In the genomic region with DNA sequence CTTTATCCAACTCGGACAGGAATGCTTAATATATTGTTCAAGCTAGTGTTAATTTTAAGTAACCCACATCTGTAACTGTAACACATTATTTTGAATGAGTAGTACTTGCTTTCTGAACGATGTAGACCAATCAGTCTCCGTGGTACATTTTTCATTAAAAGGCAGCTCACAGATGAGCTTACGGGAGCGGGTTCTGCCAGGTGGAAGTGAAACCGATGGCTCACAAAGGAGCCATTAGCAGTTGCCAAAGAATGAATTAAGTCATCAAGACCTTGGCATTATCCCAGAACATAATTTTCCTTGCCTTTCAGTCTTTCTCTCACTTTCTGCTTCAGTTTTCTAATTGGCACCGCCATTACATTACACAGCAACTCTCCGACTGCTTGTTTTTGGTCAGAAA, we compare ENCODE assay signal across 12 cellular contexts. TPM values are rescaled to one million over a fixed set of nuclear protein-coding genes. Genes with fewer than 3 reads are reported as not detected.
DNase-seq lines count a peak whose midpoint lies in the region; TF ChIP-seq lines count a peak whose summit lies in the region.
"Had no signal": no experiment of that assay in that cellular context is flagged by ENCODE, and none has a peak within 500 bp of the region (broad histone marks: within the 10 kb centered on the region; RNA-seq: fewer than 3 reads in every experiment).

No MANE protein-coding gene starts in this region.

- TF ChIP-seq POLR2A in erythroblast (IDR thresholded peaks at IDR 0.05; ENCODE audit: low read length) = no peak

- H3K27ac ChIP-seq in epithelial cell of prostate = no peak overlapping the region
- H3K27ac ChIP-seq: cardiac muscle cell, left ventricle myocardium inferior had no signal

- H3K9me3 ChIP-seq in skeletal muscle satellite cell (replicated peaks; ENCODE audit: low read length) = no peaks in the 10 kb centered on the region
- H3K9me3 ChIP-seq: left ventricle myocardium inferior had no signal

- H3K4me1 ChIP-seq in skeletal muscle satellite cell (ENCODE audit: control insufficient read depth, insufficient read depth, low read length) = no peaks in the 10 kb centered on the region
- H3K4me1 ChIP-seq: left ventricle myocardium inferior had no signal

- H3K27me3 ChIP-seq in skeletal muscle satellite cell (ENCODE audit: control insufficient read depth, insufficient read depth, low read length) = peaks cover 18% of the 10 kb centered on the region
- H3K27me3 ChIP-seq: cardiac muscle cell had no signal

- peak overlapping the region; percentile 43 for H3K4me3 ChIP-seq in skeletal muscle satellite cell (ENCODE audit: low read length)
- H3K4me3 ChIP-seq: cardiac muscle cell, left ventricle myocardium inferior had no signal

- no peaks in the 10 kb centered on the region for H3K36me3 ChIP-seq in skeletal muscle satellite cell (ENCODE audit: insufficient read depth, low read length)
- H3K36me3 ChIP-seq: cardiac muscle cell, left ventricle myocardium inferior had no signal

- no peak overlapping the region for H3K9ac ChIP-seq in skeletal muscle satellite cell (ENCODE audit: low read depth, low read length)

- peak; percentile 20 to 70 for DNase-seq in NCI-H2081 (lab: John Stamatoyannopoulos, UW)
- DNase-seq in NCI-H2081 treated with DMSO at 0.1 percent for 48 hours (lab: John Stamatoyannopoulos, UW) = no peak
- DNase-seq in NOMO-1 treated with dmso at 0.1 percent for 144 hours (lab: John Stamatoyannopoulos, UW; ENCODE audit: unreplicated experiment) = peak; percentile 66
- DNase-seq in epithelial cell of prostate (ENCODE audit: low read depth, low spot score) = peak; percentile 37
- DNase-seq in H4 (ENCODE audit: low spot score) = no peak
- DNase-seq in NCI-H187 treated with DMSO at 0.1 percent for 48 hours (lab: John Stamatoyannopoulos, UW) = no peak
- no peak for DNase-seq in erythroblast (lab: John Stamatoyannopoulos, UW)
- DNase-seq: activated CD8-positive, alpha-beta memory T cell treated with anti-CD3 and anti-CD28 coated beads, Interleukin-2, amount 50 U/mL, for 4 hours; left ventricle myocardium inferior had no signal

- H3K4me2 ChIP-seq in skeletal muscle satellite cell (ENCODE audit: low read length) = peak overlapping the region; percentile 64

RNA-seq across cellular contexts. Expression of a gene that starts 33.5 kb away (rescaled TPM):
- not detected in 2 replicates for total RNA-seq in skeletal muscle satellite cell (2012; rRNA removed)
- not detected in 2 replicates for total RNA-seq in H4 (2014; rRNA removed; shearing (Covaris generic))
- total RNA-seq: cardiac muscle cell, left ventricle myocardium inferior, progenitor cell of endocrine pancreas had no signal

RNA-seq across cellular contexts. Expression of a gene that starts 54.3 kb away (rescaled TPM):
- total RNA-seq in skeletal muscle satellite cell (2012; rRNA removed) = under 0.01 and 0.22 TPM in 2 replicates
- total RNA-seq in H4 (2014; rRNA removed; shearing (Covaris generic)) = 1.2 and 2.0 TPM in 2 replicates
- total RNA-seq: cardiac muscle cell, left ventricle myocardium inferior had no signal

Comparison
In these comparisons a context has a peak if more than half of its experiments do, and no peak if none do; other contexts are left out.
1. DNase-seq: peak in NCI-H2081 (2 of 2), NOMO-1 treated with dmso at 0.1 percent for 144 hours (single experiment) and epithelial cell of prostate (single experiment); none in NCI-H2081 treated with DMSO at 0.1 percent for 48 hours (single experiment), H4 (single experiment), NCI-H187 treated with DMSO at 0.1 percent for 48 hours (single experiment) and erythroblast (0 of 2).